17 cellular contexts compared by ENCODE assay signal in the genomic region with DNA sequence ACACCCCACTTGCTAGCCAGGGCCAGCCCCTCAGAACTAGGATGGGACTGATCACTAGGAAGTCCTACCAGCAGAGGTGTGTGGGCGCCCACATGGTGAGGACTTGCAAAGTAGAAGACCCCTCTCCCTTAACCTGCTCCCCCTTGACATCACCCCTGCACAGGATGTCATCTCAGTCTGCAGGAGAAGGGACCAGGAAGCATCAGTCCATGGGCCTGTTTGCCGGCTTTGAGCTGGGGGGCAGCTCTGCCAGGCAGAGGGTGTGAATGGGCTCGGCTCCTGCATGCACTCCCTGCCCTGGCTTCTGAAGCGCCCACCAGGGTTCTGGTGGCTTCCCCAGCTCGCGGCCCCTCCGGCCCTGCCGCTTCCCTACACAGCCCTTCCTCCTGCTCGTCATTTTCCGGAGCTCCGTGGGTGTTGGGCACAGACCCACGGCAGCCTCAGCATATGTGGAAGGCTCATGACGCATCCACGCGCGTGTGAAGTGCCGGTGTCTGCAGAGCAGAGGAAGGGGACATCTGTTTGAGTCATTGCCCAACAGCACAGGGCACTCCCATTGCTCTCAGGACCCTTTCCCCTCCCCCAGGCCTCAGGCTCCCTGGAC. TPM values are rescaled to one million over a fixed set of nuclear protein-coding genes. Genes with fewer than 3 reads are reported as not detected.
"Had no signal": no experiment of that assay in that cellular context is flagged by ENCODE, and none has a peak within 500 bp of the region (broad histone marks: within the 10 kb centered on the region; RNA-seq: fewer than 3 reads in every experiment).

No MANE protein-coding gene starts in this region.

- H3K4me3 ChIP-seq: adrenal gland, gastroesophageal sphincter, left lung had no signal

- H3K27ac ChIP-seq: adrenal gland, epithelial cell of prostate, gastroesophageal sphincter, left lung had no signal

- H3K36me3 ChIP-seq: adrenal gland, gastroesophageal sphincter, left lung had no signal

- DNase-seq: activated CD4-positive, alpha-beta T cell treated with anti-CD3 and anti-CD28 coated beads, Interleukin-2, amount 50 U/mL, for 1 hour; activated CD4-positive, CD25-positive, alpha-beta regulatory T cell; activated naive CD4-positive, alpha-beta T cell treated with anti-CD3 and anti-CD28 coated beads for 36 hours; adrenal gland; cortex of kidney; effector memory CD8-positive, alpha-beta T cell; hippocampal formation; left lung; nucleus accumbens; stimulated activated CD4-positive, alpha-beta T cell treated with anti-CD3 and anti-CD28 coated beads, Interleukin-1b, Interleukin-23, amount 100 ng/mL, for 48 hours; stimulated activated naive CD8-positive, alpha-beta T cell treated with anti-CD3 and anti-CD28 coated beads, Interleukin-15, amount 100 ng/mL, for 72 hours; SW 1271 had no signal

- H3K9me3 ChIP-seq: adrenal gland, gastroesophageal sphincter, left lung had no signal

- ATAC-seq: effector memory CD8-positive, alpha-beta T cell; gastroesophageal sphincter; left lung; natural killer cell treated with Interleukin-12 subunit alpha and Interleukin-12 subunit beta and Interleukin-15 and Interleukin-18, amount 100 ng/mL, for 72 hours; stimulated activated naive CD8-positive, alpha-beta T cell treated with anti-CD3 and anti-CD28 coated beads, Interleukin-15, amount 100 ng/mL, for 72 hours had no signal

- H3K27me3 ChIP-seq: adrenal gland had no signal

- FAIRE-seq: keratinocyte had no signal

RNA-seq across cellular contexts. Expression of a gene that starts 9.5 kb away (rescaled TPM):
- total RNA-seq: T-helper 2 cell treated with Interferon-gamma antibody and Interleukin-4, amounts not matched to agents 100 ng/mL and 5 ng/mL, for 36 hours had no signal
- polyA plus RNA-seq: keratinocyte had no signal
